ENCODE assay signal across 10 cellular contexts in genomic region chr4:677431-678293, GRCh38. TPM values are rescaled to one million over a fixed set of nuclear protein-coding genes. Genes with fewer than 3 reads are reported as not detected.
DNase-seq lines count a peak whose midpoint lies in the region; ATAC-seq, FAIRE-seq and TF ChIP-seq lines count a peak whose summit lies in the region.
"Had no signal": no experiment of that assay in that cellular context is flagged by ENCODE, and none has a peak within 500 bp of the region (broad histone marks: within the 10 kb centered on the region; RNA-seq: fewer than 3 reads in every experiment).

No MANE protein-coding gene starts in this region.

- no peaks in the 10 kb centered on the region for H3F3A ChIP-seq in PC-3 (ENCODE audit: low read length, unreplicated experiment)

- H3K9ac ChIP-seq in PC-3 (ENCODE audit: low read length): no peak overlapping the region

- ATAC-seq in A549 (no peak), PC-3 (peak; percentile 42), GM18870 (IDR thresholded peaks at IDR 0.05; ENCODE audit: unreplicated experiment) (no peak)

- TF ChIP-seq CTCF in A549 (IDR thresholded peaks at IDR 0.05) (no peak), PC-3 (conservative IDR thresholded peaks at IDR 0.05; ENCODE audit: low read depth, low read length) (no peak)

- no peaks in the 10 kb centered on the region for H3K9me3 ChIP-seq in A549
- H3K9me3 ChIP-seq in PC-3 (ENCODE audit: low read length): no peaks in the 10 kb centered on the region

- no peak for FAIRE-seq in A549 (lab: Jason Lieb, UNC)

- H3K4me1 ChIP-seq in A549: peaks cover 18% of the 10 kb centered on the region; the same call in 2 of the 3 replicates
- peaks cover 33% of the 10 kb centered on the region for H3K4me1 ChIP-seq in PC-3 (ENCODE audit: insufficient read depth, low read length)

- no TSS peak for BruUV-seq in PC-3 (replicated peaks; lab: Mats Ljungman, UMichigan)

- CTCF ChIA-PET in A549 (lab: Yijun Ruan, JAX): no interaction called here
- CTCF ChIA-PET in PC-3 (lab: Charles Lee): no interaction called here

- no peaks in the 10 kb centered on the region for H4K20me1 ChIP-seq in PC-3 (ENCODE audit: low read length)

- H3K27ac ChIP-seq in A549 (no peak overlapping the region), PC-3 (ENCODE audit: low read length) (peak overlapping the region; percentile 33)

- H3K79me2 ChIP-seq in PC-3 (ENCODE audit: low read length): peaks cover 20% of the 10 kb centered on the region

- 0 out of 2 replicates have a peak, but pooled peaks have one; percentile 20 for TF ChIP-seq POLR2A in A549 (IDR thresholded peaks at IDR 0.05; ENCODE audit: low read length)

- POLR2A ChIA-PET in A549 (lab: Yijun Ruan, JAX): no interaction called here
- POLR2A ChIA-PET in PC-3 (lab: Charles Lee; ENCODE audit: unreplicated experiment): no interaction called here

- TF ChIP-seq RAD21 in A549 (conservative IDR thresholded peaks at IDR 0.05 in 1 of 2, IDR thresholded peaks at IDR 0.05 in 1 of 2): no peak

- no peak overlapping the region for H3K4me3 ChIP-seq in A549
- H3K4me3 ChIP-seq in PC-3 (ENCODE audit: low read length): no peak overlapping the region

- no peaks in the 10 kb centered on the region for H3K27me3 ChIP-seq in PC-3 (ENCODE audit: low read length)

- intact Hi-C loops in PC-3 (cut with micrococcal nuclease) (no loop called here), head of caudate nucleus (cut with DNase I) (loop anchor here (10.0 kb wide), 1 partner anchor 173 kb away; no protein-coding TSS in a partner anchor)

- 87% methylated on average over 10 of the region's 26 CpGs for WGBS in A549 (ENCODE audit: missing lambda C conversion rate)

- no peak overlapping the region for H3K4me2 ChIP-seq in A549
- H3K4me2 ChIP-seq in PC-3 (ENCODE audit: low read length): peak overlapping the region; percentile 50; the same call in 1 of the 2 replicates

- H3K36me3 ChIP-seq in PC-3 (ENCODE audit: low read depth, low read length): peaks cover 1% of the 10 kb centered on the region

- DNase-seq in A549 (ENCODE audit: low read depth in 1 of 2, low spot score in 1 of 2) (no peak), DMS53 treated with DMSO at 0.1 percent for 48 hours (lab: John Stamatoyannopoulos, UW; ENCODE audit: unreplicated experiment) (peak; percentile 80), PC-3 (peak; percentile 63), head of caudate nucleus (peak in 36 of 42 donors; percentile 24 to 90 (median 74)), AML-193 (lab: John Stamatoyannopoulos, UW) (no peak), activated gamma-delta T cell treated with Interleukin-2 at 50 U/mL for 16 hours (no peak), SHP77 treated with DMSO at 0.1 percent for 48 hours (lab: John Stamatoyannopoulos, UW) (no peak)
- DNase-seq: hippocampal formation had no signal

- no peak overlapping the region for H2AFZ ChIP-seq in PC-3 (ENCODE audit: low read length)

- no peaks in the 10 kb centered on the region for H3K9me2 ChIP-seq in PC-3 (replicated peaks; ENCODE audit: low read length)

- TF ChIP-seq EP300 in A549 (IDR thresholded peaks at IDR 0.05): no peak

TF ChIP-seq in A549, 52 proteins besides CTCF, POLR2A, EP300 and RAD21:
- no peak for TF ChIP-seq MYC (IDR thresholded peaks at IDR 0.05; ENCODE audit: borderline replicate concordance, low read length)

RNA-seq across cellular contexts. Expression of gene MYL5, which starts 3.3 kb away (rescaled TPM):
- polyA plus RNA-seq in A549 (2011; rRNA removed): 7.6 and 8.0 TPM in 2 replicates
- 5.4 and 5.5 TPM in 2 replicates for polyA plus RNA-seq in A549 (2012; cell fraction: cytosol; rRNA removed)
- 13.0 and 14.0 TPM in 2 replicates for polyA plus RNA-seq in A549 (2012; cell fraction: nucleus; rRNA removed)
- polyA plus RNA-seq in A549 (2017; fragmentation: RNase III; extraction: RNeasy Plus Mini Kit Qiagen cat#74134 plus additional on column Dnase treatment): 8.3 to 9.4 TPM (median 8.9 TPM) in 3 replicates
- 5.8 and 6.3 TPM in 2 replicates for polyA minus RNA-seq in A549 (2011; rRNA and poly(A)+ RNA removed)
- 11.3 and 15.2 TPM in 2 replicates for total RNA-seq in PC-3 (2014; rRNA removed)

RNA-seq across cellular contexts. Expression of gene ATP5ME, which starts 3.6 kb away (rescaled TPM):
- polyA plus RNA-seq in A549 (2011; rRNA removed) (198 and 214 TPM in 2 replicates), A549 (2017; fragmentation: RNase III; extraction: RNeasy Plus Mini Kit Qiagen cat#74134 plus additional on column Dnase treatment) (659 to 715 TPM (median 660 TPM) in 3 replicates)
- polyA plus RNA-seq in A549 (2012; cell fraction: cytosol; rRNA removed): 517 and 900 TPM in 2 replicates
- polyA plus RNA-seq in A549 (2012; cell fraction: nucleus; rRNA removed): 110 and 175 TPM in 2 replicates
- 36.7 and 45.7 TPM in 2 replicates for polyA minus RNA-seq in A549 (2011; rRNA and poly(A)+ RNA removed)
- total RNA-seq in PC-3 (2014; rRNA removed): 384 and 579 TPM in 2 replicates

RNA-seq across cellular contexts. Expression of gene SLC49A3, which starts 11.3 kb away (rescaled TPM):
- polyA plus RNA-seq in A549 (2011; rRNA removed): 0.05 TPM in 1 of 2 replicates, not detected in the other
- 0.07 and 0.14 TPM in 2 replicates for polyA plus RNA-seq in A549 (2012; cell fraction: cytosol; rRNA removed)
- 0.54 and 0.67 TPM in 2 replicates for polyA plus RNA-seq in A549 (2012; cell fraction: nucleus; rRNA removed)
- polyA plus RNA-seq in A549 (2017; fragmentation: RNase III; extraction: RNeasy Plus Mini Kit Qiagen cat#74134 plus additional on column Dnase treatment): 0.09 to 0.12 TPM (median 0.11 TPM) in 3 replicates
- not detected in 2 replicates for polyA minus RNA-seq in A549 (2011; rRNA and poly(A)+ RNA removed)
- not detected in 2 replicates for total RNA-seq in PC-3 (2014; rRNA removed)

RNA-seq across cellular contexts. Expression of gene PCGF3, which starts 28.0 kb away (rescaled TPM):
- polyA plus RNA-seq in A549 (2011; rRNA removed) (21.0 and 21.7 TPM in 2 replicates), A549 (2017; fragmentation: RNase III; extraction: RNeasy Plus Mini Kit Qiagen cat#74134 plus additional on column Dnase treatment) (14.2 to 17.8 TPM (median 15.9 TPM) in 3 replicates)
- 27.8 and 33.5 TPM in 2 replicates for polyA plus RNA-seq in A549 (2012; cell fraction: cytosol; rRNA removed)
- 57.6 and 61.1 TPM in 2 replicates for polyA plus RNA-seq in A549 (2012; cell fraction: nucleus; rRNA removed)
- polyA minus RNA-seq in A549 (2011; rRNA and poly(A)+ RNA removed): 21.3 and 30.7 TPM in 2 replicates
- 31.5 and 49.5 TPM in 2 replicates for total RNA-seq in PC-3 (2014; rRNA removed)

RNA-seq across cellular contexts. Expression of gene PDE6B, which starts 52.3 kb away (rescaled TPM):
- polyA plus RNA-seq in A549 (2011; rRNA removed) (not detected in 2 replicates), A549 (2017; fragmentation: RNase III; extraction: RNeasy Plus Mini Kit Qiagen cat#74134 plus additional on column Dnase treatment) (0.03 TPM in 1 of 3 replicates, not detected in the others)
- not detected in 2 replicates for polyA plus RNA-seq in A549 (2012; cell fraction: cytosol; rRNA removed)
- not detected in 2 replicates for polyA plus RNA-seq in A549 (2012; cell fraction: nucleus; rRNA removed)
- polyA minus RNA-seq in A549 (2011; rRNA and poly(A)+ RNA removed): not detected in 2 replicates
- total RNA-seq in PC-3 (2014; rRNA removed): not detected in 2 replicates
- total RNA-seq: osteoblast had no signal

Comparison
In these comparisons a context has a peak if more than half of its experiments do, and no peak if none do; other contexts are left out.
1. DNase-seq: peak in DMS53 treated with DMSO at 0.1 percent for 48 hours (single experiment), PC-3 (single experiment) and head of caudate nucleus (36 of 42); none in A549 (0 of 2), AML-193 (0 of 2), activated gamma-delta T cell treated with Interleukin-2 at 50 U/mL for 16 hours (single experiment) and SHP77 treated with DMSO at 0.1 percent for 48 hours (single experiment).